8 cellular contexts compared by ENCODE assay signal in the genomic region with DNA sequence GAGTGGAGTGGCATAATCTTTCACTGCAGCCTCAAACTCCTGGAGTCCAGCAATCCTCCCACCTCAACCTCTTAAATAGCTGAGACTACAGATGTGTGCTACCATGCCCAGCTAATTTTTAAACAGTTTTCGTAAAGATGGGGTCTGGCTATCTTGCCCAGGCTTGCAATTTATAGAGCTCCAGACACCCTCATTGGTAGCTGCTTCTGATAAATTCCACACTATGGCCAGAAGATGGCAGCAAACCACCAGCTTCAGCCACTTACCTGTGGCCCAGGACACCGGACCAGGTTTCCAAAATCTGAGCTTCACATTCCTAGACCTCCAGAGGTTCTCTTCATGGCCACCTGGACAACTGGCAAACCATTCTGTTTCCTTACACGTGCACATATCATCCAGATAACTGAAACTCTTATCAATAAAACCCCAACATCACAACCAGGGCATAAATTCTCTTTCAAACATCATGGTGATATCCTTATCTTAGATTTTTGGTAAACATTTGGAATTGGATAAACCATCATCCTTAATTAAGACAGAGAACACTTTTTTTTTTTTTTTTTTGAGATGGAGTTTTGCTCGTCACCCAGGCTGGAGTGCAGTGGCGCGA. TPM values are rescaled to one million over a fixed set of nuclear protein-coding genes. Genes with fewer than 3 reads are reported as not detected.
A peak's percentile ranks its signal among the peaks of the same experiment; 100 is the strongest.
DNase-seq lines count a peak whose midpoint lies in the region; ATAC-seq, FAIRE-seq and TF ChIP-seq lines count a peak whose summit lies in the region.

No MANE protein-coding gene starts in this region.

- peaks cover 10% of the 10 kb centered on the region for H3K4me1 ChIP-seq in A549

- H3K27ac ChIP-seq in A549: no peak overlapping the region

- H3K9me3 ChIP-seq in A549: no peaks in the 10 kb centered on the region

- DNase-seq in A549 (ENCODE audit: low read depth in 1 of 2, low spot score in 1 of 2) (peak; percentile 67 to 70), NCI-H226 (peak; percentile 39), epidermal melanocyte (ENCODE audit: insufficient read length, low spot score) (peak; percentile 72), middle frontal gyrus (ENCODE audit: extremely low spot score, low spot score) (peak; percentile 56)
- peak; percentile 32 to 38 for DNase-seq in activated CD8-positive, alpha-beta memory T cell treated with anti-CD3 and anti-CD28 coated beads for 1 hour (ENCODE audit: extremely low read depth in 1 of 2, low read depth in 1 of 2)
- DNase-seq in stimulated activated CD8-positive, alpha-beta memory T cell treated with anti-CD3 and anti-CD28 coated beads, Interleukin-7, amount 100 ng/mL, for 4 hours (ENCODE audit: low read depth in 2 of 2): peak; percentile 32 to 44

- POLR2A ChIA-PET in A549 (lab: Yijun Ruan, JAX): interaction anchor here (0.8 to 1.8 kb wide), 4 partner anchors 28 to 611 kb away, joined by 3 to 8 read pairs (median 5); a partner anchor contains a TSS

- TF ChIP-seq CTCF in A549 (IDR thresholded peaks at IDR 0.05): peak; percentile 73
- TF ChIP-seq CTCF in GM12873 (IDR thresholded peaks at IDR 0.05; ENCODE audit: insufficient read depth, low read depth, low read length, missing control alignments): peak; percentile 80

- TF ChIP-seq RAD21 in A549 (conservative IDR thresholded peaks at IDR 0.05 in 1 of 2, IDR thresholded peaks at IDR 0.05 in 1 of 2): peak; percentile 80 to 83

- FAIRE-seq in A549 (lab: Jason Lieb, UNC): no peak

- no peak overlapping the region for H3K4me2 ChIP-seq in A549

- no peak overlapping the region for H3K4me3 ChIP-seq in A549

- 50% methylated on average over 6 of the region's 6 CpGs for WGBS in A549 (ENCODE audit: missing lambda C conversion rate)

- TF ChIP-seq EP300 in A549 (IDR thresholded peaks at IDR 0.05): no peak

- CTCF ChIA-PET in A549 (lab: Yijun Ruan, JAX): interaction anchor here (0.6 to 31.5 kb wide), 43 partner anchors 10 to 207 kb away, joined by 3 to 488 read pairs (median 3); a partner anchor contains a TSS

- ATAC-seq in A549 (peak; percentile 67 to 84; a peak in 5 of 6 replicates), HG03571 (IDR thresholded peaks at IDR 0.05; ENCODE audit: unreplicated experiment) (no peak)

- no peak for TF ChIP-seq POLR2A in A549 (IDR thresholded peaks at IDR 0.05; ENCODE audit: low read length)

TF ChIP-seq in A549, 52 proteins besides CTCF, POLR2A, EP300 and RAD21:
- TF ChIP-seq RCOR1 (IDR thresholded peaks at IDR 0.05; ENCODE audit: low read depth, low read length) (no peak), SMC3 (IDR thresholded peaks at IDR 0.05) (peak; percentile 59; the same call in 2 of the 3 replicates)
- TF ChIP-seq, protein P1, sequence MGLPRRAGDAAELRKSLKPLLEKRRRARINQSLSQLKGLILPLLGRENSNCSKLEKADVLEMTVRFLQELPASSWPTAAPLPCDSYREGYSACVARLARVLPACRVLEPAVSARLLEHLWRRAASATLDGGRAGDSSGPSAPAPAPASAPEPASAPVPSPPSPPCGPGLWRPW (IDR thresholded peaks at IDR 0.05): no peak

RNA-seq across cellular contexts. Expression of a gene that starts 28.9 kb away (rescaled TPM):
- polyA plus RNA-seq in A549 (2011; rRNA removed): not detected in 2 replicates
- not detected in 2 replicates for polyA plus RNA-seq in A549 (2012; cell fraction: cytosol; rRNA removed)
- 0.02 TPM in 1 of 2 replicates, not detected in the other for polyA plus RNA-seq in A549 (2012; cell fraction: nucleus; rRNA removed)
- polyA plus RNA-seq in A549 (2017; fragmentation: RNase III; extraction: RNeasy Plus Mini Kit Qiagen cat#74134 plus additional on column Dnase treatment): not detected in 3 replicates
- 0.29 TPM in 1 of 2 replicates, not detected in the other for polyA minus RNA-seq in A549 (2011; rRNA and poly(A)+ RNA removed)

RNA-seq across cellular contexts. Expression of a gene that starts 29.0 kb away (rescaled TPM):
- polyA plus RNA-seq in A549 (2011; rRNA removed) (10.0 and 12.6 TPM in 2 replicates), A549 (2017; fragmentation: RNase III; extraction: RNeasy Plus Mini Kit Qiagen cat#74134 plus additional on column Dnase treatment) (16.7 to 20.9 TPM (median 20.5 TPM) in 3 replicates)
- 11.8 and 15.0 TPM in 2 replicates for polyA plus RNA-seq in A549 (2012; cell fraction: cytosol; rRNA removed)
- 87.1 and 98.2 TPM in 2 replicates for polyA plus RNA-seq in A549 (2012; cell fraction: nucleus; rRNA removed)
- polyA minus RNA-seq in A549 (2011; rRNA and poly(A)+ RNA removed): 27.0 and 33.1 TPM in 2 replicates

RNA-seq across cellular contexts. Expression of a gene that starts 39.0 kb away (rescaled TPM):
- 19.8 and 22.9 TPM in 2 replicates for polyA plus RNA-seq in A549 (2011; rRNA removed)
- 26.0 and 26.1 TPM in 2 replicates for polyA plus RNA-seq in A549 (2012; cell fraction: cytosol; rRNA removed)
- 17.5 and 19.2 TPM in 2 replicates for polyA plus RNA-seq in A549 (2012; cell fraction: nucleus; rRNA removed)
- polyA plus RNA-seq in A549 (2017; fragmentation: RNase III; extraction: RNeasy Plus Mini Kit Qiagen cat#74134 plus additional on column Dnase treatment): 24.6 to 26.7 TPM (median 25.7 TPM) in 3 replicates
- polyA minus RNA-seq in A549 (2011; rRNA and poly(A)+ RNA removed): 11.1 and 14.0 TPM in 2 replicates

RNA-seq across cellular contexts. Expression of a gene that starts 39.1 kb away (rescaled TPM):
- 139 and 303 TPM in 2 replicates for polyA plus RNA-seq in A549 (2011; rRNA removed)
- 117 and 193 TPM in 2 replicates for polyA plus RNA-seq in A549 (2012; cell fraction: cytosol; rRNA removed)
- polyA plus RNA-seq in A549 (2012; cell fraction: nucleus; rRNA removed): 29.3 and 61.3 TPM in 2 replicates
- 417 to 485 TPM (median 420 TPM) in 3 replicates for polyA plus RNA-seq in A549 (2017; fragmentation: RNase III; extraction: RNeasy Plus Mini Kit Qiagen cat#74134 plus additional on column Dnase treatment)
- 10.5 and 15.8 TPM in 2 replicates for polyA minus RNA-seq in A549 (2011; rRNA and poly(A)+ RNA removed)

RNA-seq across cellular contexts. Expression of a gene that starts 45.6 kb away (rescaled TPM):
- polyA plus RNA-seq in A549 (2011; rRNA removed) (8.5 and 9.4 TPM in 2 replicates), A549 (2017; fragmentation: RNase III; extraction: RNeasy Plus Mini Kit Qiagen cat#74134 plus additional on column Dnase treatment) (5.8 to 6.6 TPM (median 6.1 TPM) in 3 replicates)
- 8.6 and 8.9 TPM in 2 replicates for polyA plus RNA-seq in A549 (2012; cell fraction: cytosol; rRNA removed)
- polyA plus RNA-seq in A549 (2012; cell fraction: nucleus; rRNA removed): 21.4 and 21.5 TPM in 2 replicates
- polyA minus RNA-seq in A549 (2011; rRNA and poly(A)+ RNA removed): 12.5 and 13.1 TPM in 2 replicates
